13 cellular contexts compared by ENCODE assay signal in the genomic region with DNA sequence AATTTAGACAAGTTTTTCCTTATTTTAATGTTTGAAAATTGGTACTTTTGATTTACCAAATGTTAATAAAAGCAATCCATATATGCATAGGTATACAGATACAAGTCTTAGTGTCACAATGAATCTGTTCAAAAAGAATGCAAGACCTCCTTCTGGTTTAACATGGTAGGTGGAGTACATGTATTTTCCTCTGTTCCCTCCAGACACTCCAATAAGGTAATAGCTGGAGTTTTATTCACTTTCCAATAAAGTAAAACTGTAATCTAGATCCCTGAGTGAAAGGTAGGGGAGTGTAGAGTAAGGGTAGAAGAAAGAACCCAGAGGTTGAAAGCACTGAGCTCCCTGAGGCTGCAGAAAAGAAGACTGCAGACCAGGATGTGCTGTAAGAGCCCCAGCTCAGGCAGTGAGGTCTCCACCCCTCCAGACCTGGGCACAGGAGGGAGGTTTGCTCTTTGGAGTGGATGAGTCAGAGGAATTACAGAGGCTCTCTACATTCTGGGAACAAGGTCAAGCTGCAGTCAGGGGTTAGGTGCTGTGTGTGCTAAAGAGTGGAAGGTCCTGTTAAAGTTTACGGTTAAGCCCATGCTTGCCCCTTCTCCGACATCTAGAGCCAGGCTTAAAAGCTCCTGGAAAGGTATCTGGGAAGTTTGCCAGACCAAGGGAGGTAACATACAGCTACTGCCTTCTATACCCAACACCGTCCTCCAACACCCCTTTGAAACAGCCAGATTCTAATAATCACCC. TPM values are rescaled to one million over a fixed set of nuclear protein-coding genes. Genes with fewer than 3 reads are reported as not detected.
A peak's percentile ranks its signal among the peaks of the same experiment; 100 is the strongest.
DNase-seq lines count a peak whose midpoint lies in the region; ATAC-seq, FAIRE-seq and TF ChIP-seq lines count a peak whose summit lies in the region.
"Had no signal": no experiment of that assay in that cellular context is flagged by ENCODE, and none has a peak within 500 bp of the region (broad histone marks: within the 10 kb centered on the region; RNA-seq: fewer than 3 reads in every experiment).

No MANE protein-coding gene starts in this region.

- 77% methylated on average over 3 of the region's 3 CpGs; no CpG with 5 or more reads in 1 of the 2 donors for WGBS in transverse colon (ENCODE audit: low coverage in 1 of 2), 2 donors

- TF ChIP-seq EP300 in transverse colon (IDR thresholded peaks at IDR 0.05; ENCODE audit: low read depth): no peak

- ATAC-seq in activated CD8-positive, alpha-beta T cell treated with anti-CD3 and anti-CD28 coated beads for 36 hours: peak; percentile 58
- ATAC-seq in activated CD8-positive, alpha-beta T cell treated with anti-CD3 and anti-CD28 coated beads, Interleukin-2, amount 10 ng/mL, durations not matched to agents 7 days and 5 days: no peak
- peak; percentile 66 for ATAC-seq in foreskin keratinocyte
- ATAC-seq: sciatic nerve had no signal

- POLR2A ChIA-PET in activated CD8-positive, alpha-beta T cell treated with anti-CD3 and anti-CD28 coated beads for 36 hours (lab: Charles Lee): interaction anchor here (1.4 to 2.2 kb wide), 2 partner anchors 9 to 21 kb away, joined by 6 to 7 read pairs; no protein-coding TSS in a partner anchor
- POLR2A ChIA-PET in activated CD8-positive, alpha-beta T cell treated with anti-CD3 and anti-CD28 coated beads, Interleukin-2, amount 10 ng/mL, durations not matched to agents 7 days and 5 days (lab: Charles Lee): interaction anchor here (1.7 kb wide), 1 partner anchor 27 kb away, joined by 5 read pairs; a partner anchor contains a TSS

- CTCF ChIA-PET in activated CD8-positive, alpha-beta T cell treated with anti-CD3 and anti-CD28 coated beads for 36 hours (lab: Charles Lee): interaction anchor here (0.9 to 5.3 kb wide), 5 partner anchors 10 to 191 kb away, joined by 3 to 42 read pairs (median 9); no protein-coding TSS in a partner anchor
- CTCF ChIA-PET in activated CD8-positive, alpha-beta T cell treated with anti-CD3 and anti-CD28 coated beads, Interleukin-2, amount 10 ng/mL, durations not matched to agents 7 days and 5 days (lab: Charles Lee): interaction anchor here (1.0 to 9.2 kb wide), 4 partner anchors 9 to 114 kb away, joined by 3 to 91 read pairs (median 7); no protein-coding TSS in a partner anchor

- DNase-seq in activated CD8-positive, alpha-beta T cell treated with anti-CD3 and anti-CD28 coated beads for 36 hours: no peak
- DNase-seq in activated CD8-positive, alpha-beta T cell treated with anti-CD3 and anti-CD28 coated beads, Interleukin-2, amount 10 ng/mL, durations not matched to agents 7 days and 5 days: no peak
- DNase-seq in SJSA1 (ENCODE audit: low read depth in 1 of 2, low spot score in 2 of 2): peak; percentile 64 to 68
- DNase-seq in foreskin keratinocyte: peak in 1 of 2 donors; percentile 50
- DNase-seq in transverse colon: peak; percentile 33
- DNase-seq in Kasumi-1 (lab: John Stamatoyannopoulos, UW): no peak
- no peak for DNase-seq in GM12892 (ENCODE audit: insufficient read length)
- no peak for DNase-seq in D721Med (ENCODE audit: insufficient read length, low spot score)
- DNase-seq: NCI-H446 treated with DMSO at 0.1 percent for 48 hours; stimulated activated naive CD4-positive, alpha-beta T cell had no signal

- peak overlapping the region; percentile 10; the same call in 1 of the 2 replicates for H3K27ac ChIP-seq in SJSA1
- no peak overlapping the region for H3K27ac ChIP-seq in foreskin keratinocyte
- no peak overlapping the region for H3K27ac ChIP-seq in transverse colon
- H3K27ac ChIP-seq: VCaP had no signal

- no peaks in the 10 kb centered on the region for H3K27me3 Mint-ChIP-seq in activated CD8-positive, alpha-beta T cell treated with anti-CD3 and anti-CD28 coated beads for 36 hours
- no peaks in the 10 kb centered on the region for H3K27me3 Mint-ChIP-seq in activated CD8-positive, alpha-beta T cell treated with anti-CD3 and anti-CD28 coated beads, Interleukin-2, amount 10 ng/mL, durations not matched to agents 7 days and 5 days (ENCODE audit: low read depth)

- H3K9me3 ChIP-seq in SJSA1 (replicated peaks) (peaks cover 6% of the 10 kb centered on the region), transverse colon (no peaks in the 10 kb centered on the region)

- H3K4me3 ChIP-seq in SJSA1 (no peak overlapping the region), transverse colon (no peak overlapping the region)

- no peak for TF ChIP-seq POLR2A in transverse colon (IDR thresholded peaks at IDR 0.05)
- no peak for TF ChIP-seq POLR2A in GM12892 (IDR thresholded peaks at IDR 0.05; ENCODE audit: low read depth, low read length)

- H3K4me3 Mint-ChIP-seq in activated CD8-positive, alpha-beta T cell treated with anti-CD3 and anti-CD28 coated beads for 36 hours: no peak overlapping the region
- no peak overlapping the region for H3K4me3 Mint-ChIP-seq in activated CD8-positive, alpha-beta T cell treated with anti-CD3 and anti-CD28 coated beads, Interleukin-2, amount 10 ng/mL, durations not matched to agents 7 days and 5 days
- H3K4me3 Mint-ChIP-seq: B cell had no signal

- FAIRE-seq in GM12892 (lab: Jason Lieb, UNC) (no peak), D721Med (lab: Jason Lieb, UNC) (no peak)

- no peak overlapping the region for H3K27ac Mint-ChIP-seq in activated CD8-positive, alpha-beta T cell treated with anti-CD3 and anti-CD28 coated beads for 36 hours
- H3K27ac Mint-ChIP-seq in activated CD8-positive, alpha-beta T cell treated with anti-CD3 and anti-CD28 coated beads, Interleukin-2, amount 10 ng/mL, durations not matched to agents 7 days and 5 days: no peak overlapping the region
- H3K27ac Mint-ChIP-seq: B cell had no signal

- in situ Hi-C loops in transverse colon (cut with MboI; ENCODE audit: low pct_ligation_motif_present in 1 of 4, low pct_unique_long_range_greater_than_20kb in 1 of 4, low sequenced_read_pairs in 3 of 4): no loop called here

- no peaks in the 10 kb centered on the region for H3K36me3 ChIP-seq in SJSA1
- H3K36me3 ChIP-seq in transverse colon: no peaks in the 10 kb centered on the region

- TF ChIP-seq CTCF in activated CD8-positive, alpha-beta T cell treated with anti-CD3 and anti-CD28 coated beads for 36 hours (IDR thresholded peaks at IDR 0.05): no peak
- TF ChIP-seq CTCF in foreskin keratinocyte (conservative IDR thresholded peaks at IDR 0.05) (no peak), transverse colon (IDR thresholded peaks at IDR 0.05) (no peak), D721Med (IDR thresholded peaks at IDR 0.05; ENCODE audit: insufficient read depth, missing control alignments) (no peak)

- peaks cover 29% of the 10 kb centered on the region for H3K4me1 Mint-ChIP-seq in activated CD8-positive, alpha-beta T cell treated with anti-CD3 and anti-CD28 coated beads for 36 hours (ENCODE audit: low read depth)
- peaks cover 34% of the 10 kb centered on the region for H3K4me1 Mint-ChIP-seq in activated CD8-positive, alpha-beta T cell treated with anti-CD3 and anti-CD28 coated beads, Interleukin-2, amount 10 ng/mL, durations not matched to agents 7 days and 5 days (ENCODE audit: low read depth)
- H3K4me1 Mint-ChIP-seq: B cell had no signal

- intact Hi-C loops in activated CD8-positive, alpha-beta T cell treated with anti-CD3 and anti-CD28 coated beads for 36 hours (cut with micrococcal nuclease): no loop called here
- intact Hi-C loops in transverse colon (cut with DNase I; ENCODE audit: low total_unique reads): no loop called here

- peaks cover 2% of the 10 kb centered on the region for H3K9me3 Mint-ChIP-seq in activated CD8-positive, alpha-beta T cell treated with anti-CD3 and anti-CD28 coated beads for 36 hours
- peaks cover 6% of the 10 kb centered on the region for H3K9me3 Mint-ChIP-seq in activated CD8-positive, alpha-beta T cell treated with anti-CD3 and anti-CD28 coated beads, Interleukin-2, amount 10 ng/mL, durations not matched to agents 7 days and 5 days (ENCODE audit: insufficient read depth)

- H3K36me3 Mint-ChIP-seq in activated CD8-positive, alpha-beta T cell treated with anti-CD3 and anti-CD28 coated beads for 36 hours (ENCODE audit: low read depth): peaks cover 45% of the 10 kb centered on the region
- H3K36me3 Mint-ChIP-seq in activated CD8-positive, alpha-beta T cell treated with anti-CD3 and anti-CD28 coated beads, Interleukin-2, amount 10 ng/mL, durations not matched to agents 7 days and 5 days (ENCODE audit: low read depth): peaks cover 74% of the 10 kb centered on the region

- H3K27me3 ChIP-seq in SJSA1 (replicated peaks) (no peaks in the 10 kb centered on the region), foreskin keratinocyte (no peaks in the 10 kb centered on the region), transverse colon (no peaks in the 10 kb centered on the region)

- H3K4me1 ChIP-seq in SJSA1 (replicated peaks) (peaks cover 73% of the 10 kb centered on the region), foreskin keratinocyte (peaks cover 19% of the 10 kb centered on the region), transverse colon (peaks cover 0 to 3% (median 0%) of the 10 kb centered on the region in 4 donors)

RNA-seq across cellular contexts. Expression of a gene that starts 27.6 kb away (rescaled TPM):
- 100 to 1,000 TPM; 293 to 311 TPM for total RNA-seq in activated CD8-positive, alpha-beta T cell treated with anti-CD3 and anti-CD28 coated beads for 36 hours
- total RNA-seq in activated CD8-positive, alpha-beta T cell treated with anti-CD3 and anti-CD28 coated beads, Interleukin-2, amount 10 ng/mL, durations not matched to agents 7 days and 5 days: 100 to 1,000 TPM; 472 to 473 TPM
- 89.5 and 108 TPM in 2 replicates for total RNA-seq in SJSA1 (2014; rRNA removed; shearing (Covaris generic))
- total RNA-seq in foreskin keratinocyte: 143 and 168 TPM in 2 replicates
- polyA plus RNA-seq in foreskin keratinocyte: 57.7 and 61.1 TPM in 2 replicates
- 10 to 100 TPM; 23.2 to 67.8 (median 52.2) TPM for total RNA-seq in transverse colon
- 219 TPM for polyA plus RNA-seq in GM12892 (2012; ENCODE audit: missing spikeins)

Comparison
In these comparisons a context has a peak if more than half of its experiments do, and no peak if none do; other contexts are left out.
1. DNase-seq: peak in SJSA1 (2 of 2) and transverse colon (single experiment); none in activated CD8-positive, alpha-beta T cell treated with anti-CD3 and anti-CD28 coated beads for 36 hours (single experiment), activated CD8-positive, alpha-beta T cell treated with anti-CD3 and anti-CD28 coated beads, Interleukin-2, amount 10 ng/mL, durations not matched to agents 7 days and 5 days (single experiment), Kasumi-1 (0 of 2), GM12892 (single experiment) and D721Med (single experiment).